ENCODE assay signal across 16 cellular contexts in genomic region chr9:96064838-96065481, GRCh38.
"Had no signal": no experiment of that assay in that cellular context is flagged by ENCODE, and none has a peak within 500 bp of the region (broad histone marks: within the 10 kb centered on the region; RNA-seq: fewer than 3 reads in every experiment).

No MANE protein-coding gene starts in this region.

- H3K9me3 ChIP-seq: gastroesophageal sphincter, heart right ventricle, mucosa of descending colon, transverse colon had no signal

- H3K27me3 ChIP-seq: gastroesophageal sphincter, transverse colon had no signal

- H3K27ac ChIP-seq: gastroesophageal sphincter, transverse colon had no signal

- H3K4me3 ChIP-seq: gastroesophageal sphincter, heart right ventricle, mucosa of descending colon, transverse colon had no signal

- DNase-seq: activated CD4-positive, alpha-beta T cell treated with anti-CD3 and anti-CD28 coated beads for 48 hours; activated CD8-positive, alpha-beta T cell treated with anti-CD3 and anti-CD28 coated beads, Interleukin-2, amount 10 ng/mL, durations not matched to agents 7 days and 5 days; activated naive CD8-positive, alpha-beta T cell treated with anti-CD3 and anti-CD28 coated beads, Interleukin-2, amount 10 ng/mL, durations not matched to agents 7 days and 5 days; anterior cingulate cortex; cerebellar nuclear complex; erythroblast; heart right ventricle; mucosa of descending colon; naive thymus-derived CD4-positive, alpha-beta T cell; stimulated activated CD4-positive, alpha-beta T cell treated with anti-CD3 and anti-CD28 coated beads, Interleukin-15, amount 100 ng/mL, for 24 hours; stimulated activated CD4-positive, alpha-beta T cell treated with anti-CD3 and anti-CD28 coated beads, Interleukin-4, amount 100 ng/mL, for 24 hours; stimulated activated naive CD4-positive, alpha-beta T cell; substantia nigra; T-helper 17 cell; transverse colon had no signal

- H3K36me3 ChIP-seq: gastroesophageal sphincter, heart right ventricle, transverse colon had no signal
